24 cellular contexts compared by ENCODE assay signal in genomic region chr5:64341340-64341739, GRCh38.
DNase-seq lines count a peak whose midpoint lies in the region; ATAC-seq, FAIRE-seq and TF ChIP-seq lines count a peak whose summit lies in the region.
"Had no signal": no experiment of that assay in that cellular context is flagged by ENCODE, and none has a peak within 500 bp of the region (broad histone marks: within the 10 kb centered on the region; RNA-seq: fewer than 3 reads in every experiment).

No MANE protein-coding gene starts in this region.

- H3K4me1 ChIP-seq in RWPE2 (ENCODE audit: insufficient read depth, poor library complexity, severe bottlenecking) (peaks cover 25% of the 10 kb centered on the region), keratinocyte (ENCODE audit: control insufficient read depth, extremely low read depth, insufficient read depth, low read length) (peaks cover 28% of the 10 kb centered on the region)
- H3K4me1 ChIP-seq: BE2C, BLaER1, Caco-2 had no signal

- no peaks in the 10 kb centered on the region for H3K79me2 ChIP-seq in keratinocyte (ENCODE audit: control insufficient read depth, insufficient read depth, low read length)

- no peak for ATAC-seq in RWPE2 (ENCODE audit: low read depth)
- no peak for ATAC-seq in activated CD8-positive, alpha-beta memory T cell treated with anti-CD3 and anti-CD28 coated beads, Interleukin-2, amount 10 ng/mL, durations not matched to agents 7 days and 5 days

- peak overlapping the region; percentile 70 for H3K4me2 ChIP-seq in keratinocyte (ENCODE audit: control insufficient read depth, extremely low read depth, insufficient read depth, low read depth, low read length)
- H3K4me2 ChIP-seq: BLaER1 had no signal

- TF ChIP-seq CTCF in RWPE2 (IDR thresholded peaks at IDR 0.05; ENCODE audit: poor library complexity, severe bottlenecking), result no peak
- TF ChIP-seq CTCF in epithelial cell of esophagus (IDR thresholded peaks at IDR 0.05; ENCODE audit: insufficient read depth, low read depth, low read length, missing control alignments), result no peak
- TF ChIP-seq CTCF in keratinocyte (optimal IDR thresholded peaks at IDR 0.05 in 1 of 3, IDR thresholded peaks at IDR 0.05 in 1 of 3, conservative IDR thresholded peaks at IDR 0.05 in 1 of 3; ENCODE audit: extremely low read depth in 1 of 3, insufficient read depth in 2 of 3, low read length in 3 of 3), result no peak

- H3K4me1 Mint-ChIP-seq in activated CD8-positive, alpha-beta memory T cell treated with anti-CD3 and anti-CD28 coated beads, Interleukin-2, amount 10 ng/mL, durations not matched to agents 7 days and 5 days, result no peaks in the 10 kb centered on the region
- H3K4me1 Mint-ChIP-seq: CD14-positive monocyte; CD4-positive, alpha-beta memory T cell; CD4-positive, CD25-positive, alpha-beta regulatory T cell; CD8-positive, alpha-beta memory T cell had no signal

- no peaks in the 10 kb centered on the region for H4K20me1 ChIP-seq in keratinocyte (ENCODE audit: control insufficient read depth, extremely low read depth, insufficient read depth, low read length)
- H4K20me1 ChIP-seq: BLaER1 had no signal

- no peaks in the 10 kb centered on the region for H3K9me1 ChIP-seq in keratinocyte (ENCODE audit: control insufficient read depth, extremely low read depth, insufficient read depth, low read length)

- no peak overlapping the region for H3K4me3 ChIP-seq in RWPE2 (ENCODE audit: severe bottlenecking)
- H3K4me3 ChIP-seq in epithelial cell of esophagus (ENCODE audit: low read length), result no peak overlapping the region
- H3K4me3 ChIP-seq in keratinocyte (ENCODE audit: control insufficient read depth in 2 of 3, extremely low read depth in 1 of 3, insufficient read depth in 2 of 3, low read depth in 1 of 3, low read length in 3 of 3), result no peak overlapping the region
- H3K4me3 ChIP-seq: BLaER1 had no signal

- H3K27me3 Mint-ChIP-seq in activated CD8-positive, alpha-beta memory T cell treated with anti-CD3 and anti-CD28 coated beads, Interleukin-2, amount 10 ng/mL, durations not matched to agents 7 days and 5 days, result no peaks in the 10 kb centered on the region
- H3K27me3 Mint-ChIP-seq: CD4-positive, alpha-beta memory T cell; CD4-positive, CD25-positive, alpha-beta regulatory T cell; CD8-positive, alpha-beta memory T cell had no signal

- H3K27ac ChIP-seq in RWPE2 (ENCODE audit: poor library complexity, severe bottlenecking), result peak overlapping the region; percentile 59
- H3K27ac ChIP-seq in keratinocyte (ENCODE audit: control insufficient read depth, insufficient read depth, low read length), result no peak overlapping the region
- H3K27ac ChIP-seq: BLaER1 had no signal

- dilution Hi-C loops in keratinocyte (cut with MboI; ENCODE audit: extremely low pct_ligation_motif_present, low sequenced_read_pairs), result no loop called here

- H3K9ac ChIP-seq in keratinocyte (ENCODE audit: control insufficient read depth, extremely low read depth, insufficient read depth, low read length), result no peak overlapping the region
- H3K9ac ChIP-seq: BLaER1 had no signal

- no peak overlapping the region for H3K27ac Mint-ChIP-seq in activated CD8-positive, alpha-beta memory T cell treated with anti-CD3 and anti-CD28 coated beads, Interleukin-2, amount 10 ng/mL, durations not matched to agents 7 days and 5 days
- H3K27ac Mint-ChIP-seq: CD14-positive monocyte; CD4-positive, alpha-beta memory T cell; CD4-positive, CD25-positive, alpha-beta regulatory T cell; CD8-positive, alpha-beta memory T cell had no signal

- H3K27me3 ChIP-seq in RWPE2 (ENCODE audit: insufficient read depth, poor library complexity, severe bottlenecking), result no peaks in the 10 kb centered on the region
- no peaks in the 10 kb centered on the region for H3K27me3 ChIP-seq in keratinocyte (ENCODE audit: control insufficient read depth, extremely low read depth, insufficient read depth, low read length)
- H3K27me3 ChIP-seq: BE2C, BLaER1 had no signal

- H3K4me3 Mint-ChIP-seq in activated CD8-positive, alpha-beta memory T cell treated with anti-CD3 and anti-CD28 coated beads, Interleukin-2, amount 10 ng/mL, durations not matched to agents 7 days and 5 days, result no peak overlapping the region
- H3K4me3 Mint-ChIP-seq: CD14-positive monocyte; CD4-positive, alpha-beta memory T cell; CD4-positive, CD25-positive, alpha-beta regulatory T cell; CD8-positive, alpha-beta memory T cell had no signal

- H3K36me3 ChIP-seq in RWPE2 (ENCODE audit: low read depth), result no peaks in the 10 kb centered on the region
- no peaks in the 10 kb centered on the region for H3K36me3 ChIP-seq in keratinocyte (ENCODE audit: control insufficient read depth in 2 of 2, extremely low read depth in 1 of 2, insufficient read depth in 2 of 2, low read length in 2 of 2)
- H3K36me3 ChIP-seq: BE2C, BLaER1 had no signal

- H3K36me3 Mint-ChIP-seq in activated CD8-positive, alpha-beta memory T cell treated with anti-CD3 and anti-CD28 coated beads, Interleukin-2, amount 10 ng/mL, durations not matched to agents 7 days and 5 days, result no peaks in the 10 kb centered on the region
- H3K36me3 Mint-ChIP-seq: CD14-positive monocyte; CD4-positive, alpha-beta memory T cell; CD4-positive, CD25-positive, alpha-beta regulatory T cell; CD8-positive, alpha-beta memory T cell had no signal

- peaks cover 6% of the 10 kb centered on the region for H3K9me3 ChIP-seq in RWPE2 (ENCODE audit: severe bottlenecking)
- no peaks in the 10 kb centered on the region for H3K9me3 ChIP-seq in keratinocyte (ENCODE audit: control insufficient read depth, low read depth, low read length)
- H3K9me3 ChIP-seq: BE2C, BLaER1, Caco-2 had no signal

- H2AFZ ChIP-seq in keratinocyte (ENCODE audit: control insufficient read depth, low read length), result no peak overlapping the region

- peaks cover 2% of the 10 kb centered on the region for H3K9me3 Mint-ChIP-seq in activated CD8-positive, alpha-beta memory T cell treated with anti-CD3 and anti-CD28 coated beads, Interleukin-2, amount 10 ng/mL, durations not matched to agents 7 days and 5 days (ENCODE audit: low read depth)

- peak; percentile 68 for FAIRE-seq in keratinocyte (lab: Jason Lieb, UNC)
- FAIRE-seq: A204.1, D721Med, G401.6, GM12891, GM19239 had no signal

- CTCF ChIA-PET in activated CD8-positive, alpha-beta memory T cell treated with anti-CD3 and anti-CD28 coated beads, Interleukin-2, amount 10 ng/mL, durations not matched to agents 7 days and 5 days (lab: Charles Lee), result no interaction called here

- DNase-seq in RWPE2 (ENCODE audit: low spot score) (no peak), epithelial cell of esophagus (ENCODE audit: low read depth) (peak; percentile 46), keratinocyte (ENCODE audit: low read depth, low spot score) (no peak), putamen (ENCODE audit: low spot score) (no peak), COR-L47 (lab: John Stamatoyannopoulos, UW) (no peak)
- no peak for DNase-seq in activated CD8-positive, alpha-beta memory T cell treated with anti-CD3 and anti-CD28 coated beads, Interleukin-2, amount 10 ng/mL, durations not matched to agents 7 days and 5 days
- DNase-seq: 8988T; ACHN; BE2C; C1 segment of cervical spinal cord; Caco-2; Calu3; CD4-positive, alpha-beta memory T cell; CD4-positive, CD25-positive, alpha-beta regulatory T cell; CD8-positive, alpha-beta memory T cell; DMS79 treated with DMSO at 0.1 percent for 48 hours; GF-D8 had no signal
